Comparison of ENCODE assay signal across 11 cellular contexts in the genomic region with DNA sequence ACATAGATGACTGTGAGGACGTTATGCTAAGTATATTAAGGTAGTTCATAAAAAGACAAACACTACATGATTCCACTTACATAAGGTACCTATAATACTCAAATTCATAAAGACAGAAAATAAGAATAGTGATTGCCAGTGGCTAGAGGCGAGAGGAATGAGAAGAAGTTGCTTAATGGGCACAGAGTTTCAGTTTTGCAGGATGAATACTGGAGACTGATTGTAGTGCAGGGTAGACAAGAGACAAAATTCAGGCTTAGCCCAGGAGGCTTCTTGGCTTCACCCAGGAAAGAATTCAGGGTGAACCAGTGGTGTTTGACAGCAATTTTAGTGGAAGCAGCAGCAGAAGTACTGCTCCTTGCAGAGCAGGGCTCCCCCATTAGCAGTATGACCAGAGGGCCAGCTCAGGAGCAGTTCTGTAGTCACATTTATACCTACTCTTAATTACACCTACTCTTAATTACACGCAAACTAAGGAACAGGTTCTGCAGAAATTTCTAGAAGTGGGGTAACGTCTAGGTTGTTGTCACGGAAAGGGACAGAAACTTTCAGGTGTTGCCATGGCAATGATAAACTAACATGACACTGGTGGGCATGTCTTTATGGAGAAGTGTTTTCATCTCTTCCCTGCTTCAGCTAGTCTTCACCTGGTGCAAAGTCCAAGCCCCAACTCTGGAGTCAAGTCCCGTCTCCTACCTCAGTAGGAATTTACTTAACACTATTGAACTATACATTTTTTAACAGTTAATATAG. TPM values are rescaled to one million over a fixed set of nuclear protein-coding genes. Genes with fewer than 3 reads are reported as not detected.
DNase-seq lines count a peak whose midpoint lies in the region; ATAC-seq and TF ChIP-seq lines count a peak whose summit lies in the region.
"Had no signal": no experiment of that assay in that cellular context is flagged by ENCODE, and none has a peak within 500 bp of the region (broad histone marks: within the 10 kb centered on the region; RNA-seq: fewer than 3 reads in every experiment).

No MANE protein-coding gene starts in this region.

- no peak overlapping the region for H3K18ac ChIP-seq in IMR-90 (ENCODE audit: low read depth, low read length)

- no peak overlapping the region for H3K9ac ChIP-seq in IMR-90 (ENCODE audit: low read depth, low read length)

- no peak overlapping the region for H3K56ac ChIP-seq in IMR-90 (ENCODE audit: extremely low read depth, insufficient read depth, low read length)

- peak overlapping the region; percentile 7 for H3K4me2 ChIP-seq in IMR-90 (ENCODE audit: low read depth, low read length)

- H3K9me3 ChIP-seq in IMR-90 (ENCODE audit: control insufficient read depth, insufficient read depth, low read length) (no peaks in the 10 kb centered on the region), mucosa of descending colon (no peaks in the 10 kb centered on the region), MG63 (no peaks in the 10 kb centered on the region)
- H3K9me3 ChIP-seq: esophagus muscularis mucosa had no signal

- no peak for TF ChIP-seq RAD21 in IMR-90 (IDR thresholded peaks at IDR 0.05; ENCODE audit: low read length)

- intact Hi-C loops in IMR-90 (cut with micrococcal nuclease) = no loop called here
- intact Hi-C loops in activated B cell treated with CpG ODN at 0.5 μM for 24 hours (cut with micrococcal nuclease) = loop anchor here (5.0 kb wide), 1 partner anchor 35 kb away; no protein-coding TSS in a partner anchor
- intact Hi-C loops in mucosa of descending colon (cut with DNase I, micrococcal nuclease) = no loop called here

- dilution Hi-C loops in IMR-90 (cut with HindIII; ENCODE audit: low sequenced_read_pairs, unreplicated experiment) = no loop called here

- no peak overlapping the region for H2BK5ac ChIP-seq in IMR-90 (ENCODE audit: low read depth, low read length, poor library complexity, severe bottlenecking)

- H3K4me1 Mint-ChIP-seq in activated B cell treated with CpG ODN at 0.5 μM for 24 hours = peaks cover 92% of the 10 kb centered on the region

- H4K91ac ChIP-seq in IMR-90 (ENCODE audit: insufficient read depth, low read depth, low read length) = no peak overlapping the region

- no peak overlapping the region for H2AK9ac ChIP-seq in IMR-90 (replicated peaks; ENCODE audit: low read depth, low read length, poor library complexity)

- H2BK120ac ChIP-seq in IMR-90 (ENCODE audit: low read depth, low read length) = no peak overlapping the region

- H3K4ac ChIP-seq in IMR-90 (ENCODE audit: low read depth, low read length) = no peak overlapping the region

- in situ Hi-C loops in IMR-90 (cut with MboI; ENCODE audit: low sequenced_read_pairs) = no loop called here

- POLR2A ChIA-PET in IMR-90 (lab: Charles Lee; ENCODE audit: unreplicated experiment) = no interaction called here
- POLR2A ChIA-PET in activated B cell treated with CpG ODN at 0.5 μM for 24 hours (lab: Charles Lee) = no interaction called here

- no peak overlapping the region for H2BK20ac ChIP-seq in IMR-90 (ENCODE audit: low read depth, low read length)

- H3K27me3 Mint-ChIP-seq in activated B cell treated with CpG ODN at 0.5 μM for 24 hours = no peaks in the 10 kb centered on the region

- H3K9me1 ChIP-seq in IMR-90 (ENCODE audit: insufficient read depth, low read length) = peaks cover 13% of the 10 kb centered on the region; the same call in 1 of the 2 replicates

- peak; percentile 9 to 39 for ATAC-seq in activated CD4-positive, CD25-positive, alpha-beta regulatory T cell treated with anti-CD3 and anti-CD28 coated beads, Interleukin-2, amount 50 U/mL, for 24 hours
- ATAC-seq in IMR-90 (ENCODE audit: low read depth) (peak; percentile 32), activated B cell treated with CpG ODN at 0.5 μM for 24 hours (ENCODE audit: low read depth) (no peak), mucosa of descending colon (peak; percentile 42), GM18502 (IDR thresholded peaks at IDR 0.05; ENCODE audit: poor library complexity, unreplicated experiment) (no peak)

- H3K4me3 Mint-ChIP-seq in activated B cell treated with CpG ODN at 0.5 μM for 24 hours = no peak overlapping the region

- TF ChIP-seq CTCF in IMR-90 (conservative IDR thresholded peaks at IDR 0.05; ENCODE audit: low read depth, low read length) (no peak), activated B cell treated with CpG ODN at 0.5 μM for 24 hours (IDR thresholded peaks at IDR 0.05) (no peak), mucosa of descending colon (IDR thresholded peaks at IDR 0.05) (no peak)

- CTCF ChIA-PET in IMR-90 (lab: Yijun Ruan, JAX) (no interaction called here), activated B cell treated with CpG ODN at 0.5 μM for 24 hours (lab: Charles Lee) (no interaction called here)

- H4K5ac ChIP-seq in IMR-90 (ENCODE audit: low read depth, low read length) = no peak overlapping the region

- no peak overlapping the region for H2AFZ ChIP-seq in IMR-90 (replicated peaks; ENCODE audit: low read length, poor library complexity)

- no TSS peak for BruUV-seq in IMR-90 (replicated peaks; lab: Mats Ljungman, UMichigan)

- peaks cover 92% of the 10 kb centered on the region for H4K20me1 ChIP-seq in IMR-90 (ENCODE audit: insufficient read depth, low read length)

- H3K4me1 ChIP-seq in IMR-90 (ENCODE audit: control insufficient read depth, insufficient read depth, low read length) (peaks cover 4% of the 10 kb centered on the region), mucosa of descending colon (ENCODE audit: low read depth) (peaks cover 25% of the 10 kb centered on the region)

- H3K36me3 ChIP-seq in IMR-90 (ENCODE audit: control insufficient read depth, insufficient read depth, low read length) (no peaks in the 10 kb centered on the region), mucosa of descending colon (ENCODE audit: low read depth) (no peaks in the 10 kb centered on the region), MG63 (peaks cover 18% of the 10 kb centered on the region)
- H3K36me3 ChIP-seq: esophagus muscularis mucosa had no signal

- no peak overlapping the region for H2BK15ac ChIP-seq in IMR-90 (ENCODE audit: low read depth, low read length)

- H3K23ac ChIP-seq in IMR-90 (ENCODE audit: low read depth, low read length) = no peak overlapping the region

- H3K14ac ChIP-seq in IMR-90 (replicated peaks; ENCODE audit: low read depth, low read length) = 0 out of 2 replicates have a peak overlapping the region, but pooled peaks have one; percentile 2

- no peak overlapping the region for H2AK5ac ChIP-seq in IMR-90 (ENCODE audit: low read depth, low read length)

- H3K79me1 ChIP-seq in IMR-90 (ENCODE audit: low read depth in 1 of 2, low read length in 2 of 2) = peaks cover 25 to 70% of the 10 kb centered on the region in 2 experiments

- H3K27me3 ChIP-seq in IMR-90 (ENCODE audit: control insufficient read depth, insufficient read depth, low read length) (no peaks in the 10 kb centered on the region), MG63 (no peaks in the 10 kb centered on the region)
- H3K27me3 ChIP-seq: esophagus muscularis mucosa had no signal

- no CpG with 5 or more reads among the region's 6 CpGs for WGBS in IMR-90 (ENCODE audit: extremely low coverage in 2 of 2, insufficient read length in 1 of 2), 2 experiments

- no peak for TF ChIP-seq POLR2A in IMR-90 (IDR thresholded peaks at IDR 0.05; ENCODE audit: low read depth, low read length)

- peaks cover 17% of the 10 kb centered on the region for H3K36me3 Mint-ChIP-seq in activated B cell treated with CpG ODN at 0.5 μM for 24 hours (ENCODE audit: low read depth)

- H3K9me3 Mint-ChIP-seq in activated B cell treated with CpG ODN at 0.5 μM for 24 hours = no peaks in the 10 kb centered on the region

- DNase-seq in activated CD4-positive, CD25-positive, alpha-beta regulatory T cell (lab: John Stamatoyannopoulos, UW) = no peak
- DNase-seq in IMR-90 (no peak), activated B cell treated with CpG ODN at 0.5 μM for 24 hours (no peak), mucosa of descending colon (no peak), MG63 (no peak)
- no peak for DNase-seq in NK-92 treated with Interleukin-12 subunit alpha and Interleukin-12 subunit beta, amount 100 ng/mL, for 24 hours (lab: John Stamatoyannopoulos, UW)
- DNase-seq: cerebellar nuclear complex, NCI-H1694 had no signal

- H3K4me3 ChIP-seq in IMR-90 (ENCODE audit: insufficient read depth, low read depth, low read length) (no peak overlapping the region), mucosa of descending colon (no peak overlapping the region), MG63 (no peak overlapping the region)
- H3K4me3 ChIP-seq: esophagus muscularis mucosa had no signal

- H3K27ac ChIP-seq in IMR-90 (ENCODE audit: insufficient read depth, low read length) = no peak overlapping the region
- H3K27ac ChIP-seq: esophagus muscularis mucosa had no signal

- no peak overlapping the region for H4K8ac ChIP-seq in IMR-90 (ENCODE audit: low read depth in 2 of 2, low read length in 2 of 2)

- H3K27ac Mint-ChIP-seq in activated B cell treated with CpG ODN at 0.5 μM for 24 hours = peak overlapping the region; percentile 5

TF ChIP-seq in IMR-90, 13 proteins besides CTCF, POLR2A, EP300 and RAD21:
- TF ChIP-seq RFX5 (IDR thresholded peaks at IDR 0.05; ENCODE audit: low read depth, low read length) (no peak), MXI1 (IDR thresholded peaks at IDR 0.05; ENCODE audit: borderline replicate concordance, low read depth, low read length) (no peak), MAFK (IDR thresholded peaks at IDR 0.05; ENCODE audit: low read depth, low read length) (no peak), CHD1 (IDR thresholded peaks at IDR 0.05; ENCODE audit: low read depth, low read length) (no peak), MAZ (IDR thresholded peaks at IDR 0.05; ENCODE audit: borderline replicate concordance, low read depth, low read length) (no peak), CEBPB (IDR thresholded peaks at IDR 0.05; ENCODE audit: low read depth, low read length) (no peak), ELK1 (IDR thresholded peaks at IDR 0.05; ENCODE audit: borderline replicate concordance, low read depth, low read length) (no peak)

RNA-seq across cellular contexts. Expression of gene TBL1XR1, which starts 55.2 kb away (rescaled TPM):
- total RNA-seq in IMR-90 (2012; rRNA removed) (170 and 181 TPM in 2 replicates), activated B cell treated with CpG ODN at 0.5 μM for 24 hours (312 and 372 TPM in 2 replicates), mucosa of descending colon (100 to 1,000 TPM; 175 to 200 (median 178) TPM)
- polyA plus RNA-seq in IMR-90 (2012; rRNA removed) = 25.2 and 29.3 TPM in 2 replicates
- polyA plus RNA-seq in IMR-90 (2012; cell fraction: cytosol; rRNA removed) = 6.6 and 8.7 TPM in 2 replicates
- 7.5 and 56.1 TPM in 2 replicates for polyA plus RNA-seq in IMR-90 (2012; cell fraction: nucleus; rRNA removed; ENCODE audit: low replicate concordance)
- total RNA-seq in MG63 (2014; rRNA removed; shearing (Covaris generic); ENCODE audit: low replicate concordance) = 99.0 and 103 TPM in 2 replicates

Comparison
In these comparisons a context has a peak if more than half of its experiments do, and no peak if none do; other contexts are left out.
1. ATAC-seq: peak in activated CD4-positive, CD25-positive, alpha-beta regulatory T cell treated with anti-CD3 and anti-CD28 coated beads, Interleukin-2, amount 50 U/mL, for 24 hours (2 of 2), IMR-90 (single experiment) and mucosa of descending colon (single experiment); none in activated B cell treated with CpG ODN at 0.5 μM for 24 hours (single experiment) and GM18502 (single experiment).